Comparison of ENCODE assay signal across 8 cellular contexts in genomic region chr4:78645853-78646757, GRCh38.
DNase-seq lines count a peak whose midpoint lies in the region; ATAC-seq and TF ChIP-seq lines count a peak whose summit lies in the region.

No MANE protein-coding gene starts in this region.

- TF ChIP-seq POLR2A in tibial nerve (IDR thresholded peaks at IDR 0.05), result no peak

- DNase-seq in NCI-H446 treated with DMSO at 0.1 percent for 48 hours (lab: John Stamatoyannopoulos, UW) (peak; percentile 38), dedifferentiated amniotic fluid mesenchymal stem cell (ENCODE audit: extremely low spot score) (peak; percentile 90), medulla oblongata (ENCODE audit: extremely low spot score) (peak; percentile 92), tibial nerve (ENCODE audit: low spot score in 2 of 2) (peak; percentile 62 to 82), GM10266 (ENCODE audit: extremely low spot score) (no peak)
- no peak for DNase-seq in stimulated activated naive CD8-positive, alpha-beta T cell treated with anti-CD3 and anti-CD28 coated beads, Interleukin-15, Interleukin-2, amounts not matched to agents 100 U/mL and 50 U/mL, for 24 hours

- no peaks in the 10 kb centered on the region for H3K36me3 ChIP-seq in tibial nerve

- ATAC-seq in GM21390 (IDR thresholded peaks at IDR 0.05; ENCODE audit: unreplicated experiment) (peak; percentile 40), GM21528 (IDR thresholded peaks at IDR 0.05; ENCODE audit: low FRiP score, unreplicated experiment) (no peak)
- ATAC-seq in stimulated activated naive CD8-positive, alpha-beta T cell treated with anti-CD3 and anti-CD28 coated beads, Interleukin-15, Interleukin-2, amounts not matched to agents 100 U/mL and 50 U/mL, for 24 hours, result no peak

- peaks cover 0 to 57% (median 17%) of the 10 kb centered on the region in 4 donors for H3K4me1 ChIP-seq in tibial nerve

- TF ChIP-seq CTCF in tibial nerve (IDR thresholded peaks at IDR 0.05), result no peak
- TF ChIP-seq CTCF in GM10266 (IDR thresholded peaks at IDR 0.05; ENCODE audit: control insufficient read depth, insufficient read depth, low read depth, missing control alignments), result no peak

- H3K27ac ChIP-seq in tibial nerve, result peak overlapping the region; percentile 74 to 92 (median 82)

- no peaks in the 10 kb centered on the region for H3K27me3 ChIP-seq in tibial nerve

- peak overlapping the region in 2 of 4 donors; percentile 6 to 20 for H3K4me3 ChIP-seq in tibial nerve

- peak in 1 of 2 donors; percentile 90 for TF ChIP-seq EP300 in tibial nerve (IDR thresholded peaks at IDR 0.05)

- 20 to 22% methylated on average over 10 of the region's 10 CpGs for WGBS in tibial nerve, 2 donors

- H3K9me3 ChIP-seq in tibial nerve, result no peaks in the 10 kb centered on the region

Comparison
In these comparisons a context has a peak if more than half of its experiments do, and no peak if none do; other contexts are left out.
1. DNase-seq: peak in NCI-H446 treated with DMSO at 0.1 percent for 48 hours (single experiment), dedifferentiated amniotic fluid mesenchymal stem cell (single experiment), medulla oblongata (single experiment) and tibial nerve (2 of 2); none in GM10266 (single experiment) and stimulated activated naive CD8-positive, alpha-beta T cell treated with anti-CD3 and anti-CD28 coated beads, Interleukin-15, Interleukin-2, amounts not matched to agents 100 U/mL and 50 U/mL, for 24 hours (single experiment).